9 cellular contexts compared by ENCODE assay signal in genomic region chr13:67392014-67392413, GRCh38.
"Had no signal": no experiment of that assay in that cellular context is flagged by ENCODE, and none has a peak within 500 bp of the region (broad histone marks: within the 10 kb centered on the region; RNA-seq: fewer than 3 reads in every experiment).

No MANE protein-coding gene starts in this region.

- H3K9me3 ChIP-seq: HAP-1 had no signal

- DNase-seq: GM23248, GOT3, H7, H9, HCEC 1CT, HFFc6 had no signal

- H3K36me3 ChIP-seq: HAP-1 had no signal

- H3K27ac ChIP-seq: GM23248 had no signal

- H3K4me1 ChIP-seq: HAP-1 had no signal

- ATAC-seq: GM23338, HCT116 had no signal

- H2AFZ ChIP-seq: GM23248, GM23338 had no signal

- H3K9ac ChIP-seq: GM23248 had no signal

- H3K4me3 ChIP-seq: GM23248, GM23338, HAP-1 had no signal

- H3K4me2 ChIP-seq: GM23338 had no signal
